ENCODE assay signal across 10 cellular contexts in genomic region chr3:42683875-42684593, GRCh38. TPM values are rescaled to one million over a fixed set of nuclear protein-coding genes. Genes with fewer than 3 reads are reported as not detected.
DNase-seq lines count a peak whose midpoint lies in the region; ATAC-seq and TF ChIP-seq lines count a peak whose summit lies in the region.
"Had no signal": no experiment of that assay in that cellular context is flagged by ENCODE, and none has a peak within 500 bp of the region (broad histone marks: within the 10 kb centered on the region; RNA-seq: fewer than 3 reads in every experiment).

No MANE protein-coding gene starts in this region.

- H2BK15ac ChIP-seq in IMR-90 (ENCODE audit: low read depth, low read length), result no peak overlapping the region

- H3K9ac ChIP-seq in IMR-90 (ENCODE audit: low read depth, low read length), result no peak overlapping the region

- H3K36me3 Mint-ChIP-seq in activated naive CD4-positive, alpha-beta T cell treated with anti-CD3 and anti-CD28 coated beads, Interleukin-2, amount 50 U/mL, for 72 hours, result peaks cover under 1 to 2% of the 10 kb centered on the region in 2 donors
- H3K36me3 Mint-ChIP-seq: activated naive CD4-positive, alpha-beta T cell treated with anti-CD3 and anti-CD28 coated beads, Interleukin-2, amount 50 U/mL, for 24 hours had no signal

- in situ Hi-C loops in IMR-90 (cut with MboI; ENCODE audit: low sequenced_read_pairs), result no loop called here

- dilution Hi-C loops in IMR-90 (cut with HindIII; ENCODE audit: low sequenced_read_pairs, unreplicated experiment), result no loop called here

- H3K27me3 ChIP-seq in IMR-90 (ENCODE audit: control insufficient read depth, insufficient read depth, low read length), result peaks cover 23% of the 10 kb centered on the region

- no peak overlapping the region for H3K56ac ChIP-seq in IMR-90 (ENCODE audit: extremely low read depth, insufficient read depth, low read length)

- no peak overlapping the region for H2AFZ ChIP-seq in IMR-90 (replicated peaks; ENCODE audit: low read length, poor library complexity)

- 0 out of 2 replicates have a peak overlapping the region, but pooled peaks have one; percentile 10 for H2BK20ac ChIP-seq in IMR-90 (ENCODE audit: low read depth, low read length)

- no peak overlapping the region for H3K4ac ChIP-seq in IMR-90 (ENCODE audit: low read depth, low read length)

- H3K23ac ChIP-seq in IMR-90 (ENCODE audit: low read depth, low read length), result no peak overlapping the region

- no peak for TF ChIP-seq RAD21 in IMR-90 (IDR thresholded peaks at IDR 0.05; ENCODE audit: low read length)

- no TSS peak for BruUV-seq in IMR-90 (replicated peaks; lab: Mats Ljungman, UMichigan)

- no peak overlapping the region for H3K14ac ChIP-seq in IMR-90 (replicated peaks; ENCODE audit: low read depth, low read length)

- no peak overlapping the region for H3K27ac Mint-ChIP-seq in activated naive CD4-positive, alpha-beta T cell treated with anti-CD3 and anti-CD28 coated beads, Interleukin-2, amount 50 U/mL, for 72 hours
- H3K27ac Mint-ChIP-seq: activated naive CD4-positive, alpha-beta T cell treated with anti-CD3 and anti-CD28 coated beads, Interleukin-2, amount 50 U/mL, for 24 hours had no signal

- H4K91ac ChIP-seq in IMR-90 (ENCODE audit: insufficient read depth, low read depth, low read length), result no peak overlapping the region

- H3K27ac ChIP-seq in IMR-90 (ENCODE audit: insufficient read depth, low read length), result no peak overlapping the region

- H3K4me2 ChIP-seq in IMR-90 (ENCODE audit: low read depth, low read length), result no peak overlapping the region

- H3K4me3 ChIP-seq in AG09309 (ENCODE audit: control insufficient read depth, low read depth, low read length), result no peak overlapping the region
- H3K4me3 ChIP-seq in IMR-90 (ENCODE audit: insufficient read depth, low read depth, low read length), result no peak overlapping the region

- TF ChIP-seq CTCF in AG09309 (IDR thresholded peaks at IDR 0.05; ENCODE audit: control insufficient read depth, insufficient read depth, low read depth, low read length, missing control alignments), result no peak
- no peak for TF ChIP-seq CTCF in IMR-90 (conservative IDR thresholded peaks at IDR 0.05; ENCODE audit: low read depth, low read length)

- no peak overlapping the region for H4K5ac ChIP-seq in IMR-90 (ENCODE audit: low read depth, low read length)

- H3K9me1 ChIP-seq in IMR-90 (ENCODE audit: insufficient read depth, low read length), result peaks cover 6% of the 10 kb centered on the region

- H3K18ac ChIP-seq in IMR-90 (ENCODE audit: low read depth, low read length), result no peak overlapping the region

- no peak overlapping the region for H4K8ac ChIP-seq in IMR-90 (ENCODE audit: low read depth in 2 of 2, low read length in 2 of 2)

- POLR2A ChIA-PET in IMR-90 (lab: Charles Lee; ENCODE audit: unreplicated experiment), result interaction anchor here (0.6 kb wide), 1 partner anchor 33 kb away, joined by 7 read pairs; no protein-coding TSS in a partner anchor

- no peak overlapping the region; the same call in 1 of the 2 replicates for H2AK5ac ChIP-seq in IMR-90 (ENCODE audit: low read depth, low read length)

- H3K36me3 ChIP-seq in IMR-90 (ENCODE audit: control insufficient read depth, insufficient read depth, low read length), result no peaks in the 10 kb centered on the region

- no peaks in the 10 kb centered on the region for H3K79me1 ChIP-seq in IMR-90 (ENCODE audit: low read depth in 1 of 2, low read length in 2 of 2)

- intact Hi-C loops in IMR-90 (cut with micrococcal nuclease), result no loop called here
- intact Hi-C loops in left ventricle myocardium superior (cut with micrococcal nuclease), result no loop called here

- CTCF ChIA-PET in IMR-90 (lab: Yijun Ruan, JAX), result interaction anchor here (0.7 kb wide), 1 partner anchor 79 kb away, joined by 3 read pairs; no protein-coding TSS in a partner anchor

- no peak overlapping the region for H2AK9ac ChIP-seq in IMR-90 (replicated peaks; ENCODE audit: low read depth, low read length, poor library complexity)

- H2BK120ac ChIP-seq in IMR-90 (ENCODE audit: low read depth, low read length), result no peak overlapping the region

- no CpG with 5 or more reads among the region's 10 CpGs for WGBS in IMR-90 (ENCODE audit: extremely low coverage in 2 of 2, insufficient read length in 1 of 2), 2 experiments

- DNase-seq in AG09309 (ENCODE audit: low read depth), result peak; percentile 90
- DNase-seq in IMR-90, result peak; percentile 97
- peak; percentile 14 to 28 for DNase-seq in activated naive CD4-positive, alpha-beta T cell treated with anti-CD3 and anti-CD28 coated beads, Interleukin-2, amount 50 U/mL, for 72 hours (ENCODE audit: low spot score in 2 of 2)
- peak; percentile 71 for DNase-seq in left ventricle myocardium superior
- DNase-seq in stimulated activated CD4-positive, alpha-beta T cell treated with anti-CD3 and anti-CD28 coated beads, Interleukin-1b, Interleukin-23, amount 100 ng/mL, for 24 hours (ENCODE audit: low read depth in 4 of 4, low spot score in 1 of 4), result peak; percentile 16 to 61 (median 26)
- DNase-seq in NCI-H2227 treated with DMSO at 0.1 percent for 48 hours (lab: John Stamatoyannopoulos, UW), result no peak

- ATAC-seq in IMR-90 (ENCODE audit: low read depth) (peak; percentile 96), left ventricle myocardium superior (peak; percentile 90), HG03378 (IDR thresholded peaks at IDR 0.05; ENCODE audit: unreplicated experiment) (no peak), GM21825 (IDR thresholded peaks at IDR 0.05; ENCODE audit: unreplicated experiment) (no peak)
- ATAC-seq in activated naive CD4-positive, alpha-beta T cell treated with anti-CD3 and anti-CD28 coated beads, Interleukin-2, amount 50 U/mL, for 72 hours, result peak; percentile 73 to 96

- H2BK5ac ChIP-seq in IMR-90 (ENCODE audit: low read depth, low read length, poor library complexity, severe bottlenecking), result no peak overlapping the region

- no peak for TF ChIP-seq POLR2A in IMR-90 (IDR thresholded peaks at IDR 0.05; ENCODE audit: low read depth, low read length)

- peaks cover 2 to 3% of the 10 kb centered on the region in 2 donors for H3K9me3 Mint-ChIP-seq in activated naive CD4-positive, alpha-beta T cell treated with anti-CD3 and anti-CD28 coated beads, Interleukin-2, amount 50 U/mL, for 72 hours

- H3K4me1 ChIP-seq in IMR-90 (ENCODE audit: control insufficient read depth, insufficient read depth, low read length), result peaks cover 7% of the 10 kb centered on the region

- H3K9me3 ChIP-seq in IMR-90 (ENCODE audit: control insufficient read depth, insufficient read depth, low read length), result peaks cover 7% of the 10 kb centered on the region

- no peaks in the 10 kb centered on the region; the same call in 1 of the 2 replicates for H4K20me1 ChIP-seq in IMR-90 (ENCODE audit: insufficient read depth, low read length)

TF ChIP-seq in IMR-90, 13 proteins besides CTCF, POLR2A, EP300 and RAD21:
- TF ChIP-seq BHLHE40 (IDR thresholded peaks at IDR 0.05; ENCODE audit: low read depth, low read length) (peak; percentile 32; the same call in 1 of the 2 replicates), NFE2L2 (IDR thresholded peaks at IDR 0.05; ENCODE audit: low read depth, low read length) (no peak), CEBPB (IDR thresholded peaks at IDR 0.05; ENCODE audit: low read depth, low read length) (peak; percentile 93), FOS (IDR thresholded peaks at IDR 0.05; ENCODE audit: low read depth, low read length) (peak; percentile 80), MAFK (IDR thresholded peaks at IDR 0.05; ENCODE audit: low read depth, low read length) (peak; percentile 56; the same call in 1 of the 2 replicates), MAZ (IDR thresholded peaks at IDR 0.05; ENCODE audit: borderline replicate concordance, low read depth, low read length) (peak; percentile 79; the same call in 1 of the 2 replicates)

RNA-seq across cellular contexts. Expression of gene KLHL40, which starts 1.3 kb away (rescaled TPM):
- total RNA-seq in IMR-90 (2012; rRNA removed), result not detected in 2 replicates
- polyA plus RNA-seq in IMR-90 (2012; rRNA removed), result not detected in 2 replicates
- polyA plus RNA-seq in IMR-90 (2012; cell fraction: cytosol; rRNA removed), result not detected in 2 replicates
- polyA plus RNA-seq in IMR-90 (2012; cell fraction: nucleus; rRNA removed; ENCODE audit: low replicate concordance), result not detected in 2 replicates
- not detected for total RNA-seq in activated naive CD4-positive, alpha-beta T cell treated with anti-CD3 and anti-CD28 coated beads, Interleukin-2, amount 50 U/mL, for 72 hours
- total RNA-seq in left ventricle myocardium superior, result 0.12 TPM
- total RNA-seq: subcutaneous adipose tissue had no signal

RNA-seq across cellular contexts. Expression of gene HHATL, which starts 18.6 kb away (rescaled TPM):
- not detected in 2 replicates for total RNA-seq in IMR-90 (2012; rRNA removed)
- polyA plus RNA-seq in IMR-90 (2012; rRNA removed), result not detected in 2 replicates
- not detected in 2 replicates for polyA plus RNA-seq in IMR-90 (2012; cell fraction: cytosol; rRNA removed)
- not detected in 2 replicates for polyA plus RNA-seq in IMR-90 (2012; cell fraction: nucleus; rRNA removed; ENCODE audit: low replicate concordance)
- not detected for total RNA-seq in activated naive CD4-positive, alpha-beta T cell treated with anti-CD3 and anti-CD28 coated beads, Interleukin-2, amount 50 U/mL, for 72 hours
- total RNA-seq in left ventricle myocardium superior, result 463 TPM

RNA-seq across cellular contexts. Expression of gene ZBTB47, which starts 30.5 kb away (rescaled TPM):
- 9.7 and 10.9 TPM in 2 replicates for total RNA-seq in IMR-90 (2012; rRNA removed)
- polyA plus RNA-seq in IMR-90 (2012; rRNA removed), result 16.8 and 17.3 TPM in 2 replicates
- 7.1 and 19.6 TPM in 2 replicates for polyA plus RNA-seq in IMR-90 (2012; cell fraction: cytosol; rRNA removed)
- 23.6 and 53.1 TPM in 2 replicates for polyA plus RNA-seq in IMR-90 (2012; cell fraction: nucleus; rRNA removed; ENCODE audit: low replicate concordance)
- total RNA-seq in activated naive CD4-positive, alpha-beta T cell treated with anti-CD3 and anti-CD28 coated beads, Interleukin-2, amount 50 U/mL, for 72 hours, result 1 to 10 TPM in 1 of 2 donors, under 1 TPM in 1; 0.34 to 1.8 TPM
- 90.5 TPM for total RNA-seq in left ventricle myocardium superior

Comparison
In these comparisons a context has a peak if more than half of its experiments do, and no peak if none do; other contexts are left out.
1. ATAC-seq: peak in IMR-90 (single experiment), activated naive CD4-positive, alpha-beta T cell treated with anti-CD3 and anti-CD28 coated beads, Interleukin-2, amount 50 U/mL, for 72 hours (2 of 2) and left ventricle myocardium superior (single experiment); none in HG03378 (single experiment) and GM21825 (single experiment).
2. RNA of gene HHATL, which starts 18.6 kb away (total RNA-seq): 463 TPM in left ventricle myocardium superior (single experiment); not detected in IMR-90 and not detected in activated naive CD4-positive, alpha-beta T cell treated with anti-CD3 and anti-CD28 coated beads, Interleukin-2, amount 50 U/mL, for 72 hours; every median in the first group is over 100 times any median in the second.